ENCODE assay signal across 19 cellular contexts in genomic region chr3:134644731-134645514, GRCh38. TPM values are rescaled to one million over a fixed set of nuclear protein-coding genes. Genes with fewer than 3 reads are reported as not detected.
DNase-seq lines count a peak whose midpoint lies in the region; ATAC-seq and TF ChIP-seq lines count a peak whose summit lies in the region.
"Had no signal": no experiment of that assay in that cellular context is flagged by ENCODE, and none has a peak within 500 bp of the region (broad histone marks: within the 10 kb centered on the region; RNA-seq: fewer than 3 reads in every experiment).

No MANE protein-coding gene starts in this region.

- no peak overlapping the region for H3K4me3 ChIP-seq in adrenal gland
- H3K4me3 ChIP-seq in transverse colon, result no peak overlapping the region
- H3K4me3 ChIP-seq: tibial artery had no signal

- 43 to 75% (median 53%) methylated on average over 7 to 11 of the region's 11 CpGs for WGBS in adrenal gland, 4 donors
- WGBS in transverse colon (ENCODE audit: low coverage in 1 of 2), 2 donors, result 57% methylated on average over 11 of the region's 11 CpGs; no CpG with 5 or more reads in 1 of the 2 donors

- in situ Hi-C loops in transverse colon (cut with MboI; ENCODE audit: low pct_ligation_motif_present in 1 of 4, low pct_unique_long_range_greater_than_20kb in 1 of 4, low sequenced_read_pairs in 3 of 4), result no loop called here

- DNase-seq in activated CD8-positive, alpha-beta memory T cell treated with anti-CD3 and anti-CD28 coated beads for 24 hours, result peak; percentile 45
- no peak for DNase-seq in activated CD8-positive, alpha-beta memory T cell treated with anti-CD3 and anti-CD28 coated beads, Interleukin-2, amount 50 U/mL, for 4 hours
- DNase-seq in adrenal gland (peak; percentile 59 to 94 (median 89)), inferior parietal cortex (ENCODE audit: extremely low spot score) (peak; percentile 15), transverse colon (peak; percentile 3), foreskin keratinocyte (no peak), activated gamma-delta T cell treated with Interleukin-2 at 50 U/mL for 16 hours (no peak)
- no peak for DNase-seq in activated T-cell treated with anti-CD3 and anti-CD28 coated beads, Interleukin-2, amount 50 U/mL, for 4 hours
- DNase-seq: activated naive CD8-positive, alpha-beta T cell treated with anti-CD3 and anti-CD28 coated beads, Interleukin-2, amount 10 ng/mL, durations not matched to agents 7 days and 5 days; CD4-positive, alpha-beta T cell; kidney; NCI-H1105 treated with DMSO at 0.1 percent for 48 hours; stimulated activated CD4-positive, alpha-beta T cell treated with anti-CD3 and anti-CD28 coated beads, Interleukin-1b, Interleukin-23, amount 100 ng/mL, for 48 hours; tibial artery had no signal

- H3K4me1 Mint-ChIP-seq in activated T-cell treated with anti-CD3 and anti-CD28 coated beads, Interleukin-2, amount 50 U/mL, for 4 hours (ENCODE audit: low read depth), result no peaks in the 10 kb centered on the region

- H3K27ac ChIP-seq in adrenal gland, result peak overlapping the region in 4 of 5 donors; percentile 38 to 80 (median 60)
- no peak overlapping the region for H3K27ac ChIP-seq in transverse colon
- H3K27ac ChIP-seq in foreskin keratinocyte, result no peak overlapping the region
- H3K27ac ChIP-seq: tibial artery had no signal

- H3K27me3 ChIP-seq in adrenal gland, result no peaks in the 10 kb centered on the region
- H3K27me3 ChIP-seq in transverse colon, result no peaks in the 10 kb centered on the region
- H3K27me3 ChIP-seq in foreskin keratinocyte, result no peaks in the 10 kb centered on the region
- H3K27me3 ChIP-seq: tibial artery had no signal

- no peaks in the 10 kb centered on the region for H3K9me3 Mint-ChIP-seq in activated T-cell treated with anti-CD3 and anti-CD28 coated beads, Interleukin-2, amount 50 U/mL, for 4 hours
- H3K9me3 Mint-ChIP-seq: activated naive CD8-positive, alpha-beta T cell treated with anti-CD3 and anti-CD28 coated beads, Interleukin-2, amount 10 ng/mL, durations not matched to agents 7 days and 5 days; CD4-positive, alpha-beta T cell had no signal

- TF ChIP-seq POLR2A in adrenal gland (IDR thresholded peaks at IDR 0.05) (peak in 1 of 2 donors; percentile 56), transverse colon (IDR thresholded peaks at IDR 0.05) (no peak)

- H3K9me3 ChIP-seq in adrenal gland (replicated peaks in 1 of 3), result no peaks in the 10 kb centered on the region
- no peaks in the 10 kb centered on the region for H3K9me3 ChIP-seq in transverse colon
- H3K9me3 ChIP-seq: tibial artery had no signal

- H3K36me3 ChIP-seq in adrenal gland (replicated peaks in 1 of 2) (no peaks in the 10 kb centered on the region), transverse colon (no peaks in the 10 kb centered on the region)
- H3K36me3 ChIP-seq: tibial artery had no signal

- no peak for ATAC-seq in foreskin keratinocyte
- ATAC-seq in activated T-cell treated with anti-CD3 and anti-CD28 coated beads, Interleukin-2, amount 50 U/mL, for 4 hours, result no peak
- ATAC-seq: activated CD4-positive, CD25-positive, alpha-beta regulatory T cell treated with anti-CD3 and anti-CD28 coated beads, Interleukin-2, amount 50 U/mL, for 24 hours had no signal

- H3K4me3 Mint-ChIP-seq in activated T-cell treated with anti-CD3 and anti-CD28 coated beads, Interleukin-2, amount 50 U/mL, for 4 hours, result no peak overlapping the region
- H3K4me3 Mint-ChIP-seq: activated naive CD8-positive, alpha-beta T cell treated with anti-CD3 and anti-CD28 coated beads, Interleukin-2, amount 10 ng/mL, durations not matched to agents 7 days and 5 days; CD4-positive, alpha-beta T cell had no signal

- TF ChIP-seq CTCF in adrenal gland (IDR thresholded peaks at IDR 0.05) (no peak), transverse colon (IDR thresholded peaks at IDR 0.05) (no peak), foreskin keratinocyte (conservative IDR thresholded peaks at IDR 0.05) (no peak)

- intact Hi-C loops in adrenal gland (cut with DNase I) (no loop called here), transverse colon (cut with DNase I; ENCODE audit: low total_unique reads) (no loop called here)

- H3K4me1 ChIP-seq in adrenal gland (replicated peaks in 1 of 2) (peaks cover 4 to 25% of the 10 kb centered on the region in 2 donors), transverse colon (no peaks in the 10 kb centered on the region), foreskin keratinocyte (no peaks in the 10 kb centered on the region)

- H3K36me3 Mint-ChIP-seq in activated T-cell treated with anti-CD3 and anti-CD28 coated beads, Interleukin-2, amount 50 U/mL, for 4 hours (ENCODE audit: insufficient read depth), result no peaks in the 10 kb centered on the region
- H3K36me3 Mint-ChIP-seq: activated naive CD8-positive, alpha-beta T cell treated with anti-CD3 and anti-CD28 coated beads, Interleukin-2, amount 10 ng/mL, durations not matched to agents 7 days and 5 days had no signal

- peaks cover 8% of the 10 kb centered on the region for H3K27me3 Mint-ChIP-seq in activated T-cell treated with anti-CD3 and anti-CD28 coated beads, Interleukin-2, amount 50 U/mL, for 4 hours (ENCODE audit: low read depth)

- TF ChIP-seq EP300 in transverse colon (IDR thresholded peaks at IDR 0.05; ENCODE audit: low read depth), result no peak

RNA-seq across cellular contexts. Expression of gene KY, which starts 5.9 kb away (rescaled TPM):
- 10 to 100 TPM in 4 of 8 donors, 1 to 10 TPM in 4; 1.3 to 21.1 (median 12.7) TPM for total RNA-seq in adrenal gland
- 1 to 10 TPM; 1.9 to 3.7 (median 1.9) TPM for polyA plus RNA-seq in adrenal gland
- total RNA-seq in transverse colon, result under 1 TPM in 1 of 4 donors, not detected in 3; 0.41 TPM
- not detected in 2 replicates for total RNA-seq in foreskin keratinocyte
- polyA plus RNA-seq in foreskin keratinocyte, result not detected in 2 replicates
- not detected for total RNA-seq in activated T-cell treated with anti-CD3 and anti-CD28 coated beads, Interleukin-2, amount 50 U/mL, for 4 hours
- total RNA-seq: A172; activated naive CD8-positive, alpha-beta T cell treated with anti-CD3 and anti-CD28 coated beads, Interleukin-2, amount 10 ng/mL, durations not matched to agents 7 days and 5 days; CD4-positive, alpha-beta T cell; endothelial cell of umbilical vein; G401; T-helper 1 cell treated with Interleukin-12 subunit alpha and Interleukin-12 subunit beta and Interleukin-4 antibody, amounts not matched to agents 30 ng/mL and 1 ng/mL, for 36 hours had no signal
- polyA plus RNA-seq: endothelial cell of umbilical vein had no signal

Comparison
In these comparisons a context has a peak if more than half of its experiments do, and no peak if none do; other contexts are left out.
1. DNase-seq: peak in activated CD8-positive, alpha-beta memory T cell treated with anti-CD3 and anti-CD28 coated beads for 24 hours (single experiment), adrenal gland (7 of 7), inferior parietal cortex (single experiment) and transverse colon (single experiment); none in activated CD8-positive, alpha-beta memory T cell treated with anti-CD3 and anti-CD28 coated beads, Interleukin-2, amount 50 U/mL, for 4 hours (single experiment), foreskin keratinocyte (0 of 2), activated T-cell treated with anti-CD3 and anti-CD28 coated beads, Interleukin-2, amount 50 U/mL, for 4 hours (single experiment) and activated gamma-delta T cell treated with Interleukin-2 at 50 U/mL for 16 hours (single experiment).
2. H3K27ac ChIP-seq: peak in adrenal gland (4 of 5); none in transverse colon (0 of 4) and foreskin keratinocyte (single experiment).